9 cellular contexts compared by ENCODE assay signal in genomic region chr1:202106340-202107284, GRCh38. TPM values are rescaled to one million over a fixed set of nuclear protein-coding genes. Genes with fewer than 3 reads are reported as not detected.
DNase-seq lines count a peak whose midpoint lies in the region; ATAC-seq and TF ChIP-seq lines count a peak whose summit lies in the region.
"Had no signal": no experiment of that assay in that cellular context is flagged by ENCODE, and none has a peak within 500 bp of the region (broad histone marks: within the 10 kb centered on the region; RNA-seq: fewer than 3 reads in every experiment).

No MANE protein-coding gene starts in this region.

- H3K9me3 ChIP-seq in heart left ventricle (no peaks in the 10 kb centered on the region), psoas muscle (no peaks in the 10 kb centered on the region)

- no peak overlapping the region for H3K4me3 ChIP-seq in H7 (ENCODE audit: insufficient read depth, low read depth, low read length)
- no peak overlapping the region for H3K4me3 ChIP-seq in heart left ventricle
- no peak overlapping the region for H3K4me3 ChIP-seq in psoas muscle

- TF ChIP-seq CTCF in heart left ventricle (IDR thresholded peaks at IDR 0.05) (no peak), psoas muscle (IDR thresholded peaks at IDR 0.05) (no peak)

- 59 to 69% (median 65%) methylated on average over 9 to 11 of the region's 11 CpGs for WGBS in heart left ventricle, 4 donors
- 81 to 83% (median 83%) methylated on average over 11 of the region's 11 CpGs for WGBS in psoas muscle, 3 donors

- ATAC-seq in heart left ventricle (peak; percentile 4 to 37 (median 20)), psoas muscle (peak in 3 of 4 donors; percentile 17 to 54 (median 46)), GM18511 (IDR thresholded peaks at IDR 0.05; ENCODE audit: unreplicated experiment) (no peak)

- intact Hi-C loops in heart left ventricle (cut with DNase I), result loop anchor here in 2 of 10 donors (5.0 to 10.0 kb wide), 2 partner anchors 49 to 222 kb away; partner anchors contain the start of gene SHISA4 (in 1 of the 2)
- intact Hi-C loops in psoas muscle (cut with DNase I), result no loop called here
- intact Hi-C loops in head of caudate nucleus (cut with DNase I), result no loop called here

- peak overlapping the region; percentile 51 to 97 (median 88) for H3K27ac ChIP-seq in heart left ventricle
- no peak overlapping the region for H3K27ac ChIP-seq in psoas muscle

- no peaks in the 10 kb centered on the region for H3K27me3 ChIP-seq in H7 (ENCODE audit: control insufficient read depth, insufficient read depth, low read length)
- no peaks in the 10 kb centered on the region for H3K27me3 ChIP-seq in heart left ventricle
- no peaks in the 10 kb centered on the region for H3K27me3 ChIP-seq in psoas muscle (ENCODE audit: insufficient read depth in 3 of 3, low read length in 2 of 3)

- H3K4me1 ChIP-seq in heart left ventricle (peaks cover 0 to 27% (median 11%) of the 10 kb centered on the region in 12 donors), psoas muscle (no peaks in the 10 kb centered on the region)

- H3K36me3 ChIP-seq in H7 (replicated peaks; ENCODE audit: control insufficient read depth, insufficient read depth, low read length) (no peaks in the 10 kb centered on the region), heart left ventricle (no peaks in the 10 kb centered on the region), psoas muscle (ENCODE audit: insufficient read depth in 1 of 2, low read depth in 1 of 2) (no peaks in the 10 kb centered on the region)

- DNase-seq in H7 (peak; percentile 49), NCI-H510A treated with DMSO at 0.1 percent for 48 hours (lab: John Stamatoyannopoulos, UW) (peak; percentile 92), heart left ventricle (peak in 1 of 5 donors; percentile 46), psoas muscle (no peak), head of caudate nucleus (no peak), SKM-1 treated with dmso at 0.1 percent for 144 hours (lab: John Stamatoyannopoulos, UW; ENCODE audit: unreplicated experiment) (no peak)
- DNase-seq in activated CD4-positive, CD25-positive, alpha-beta regulatory T cell (lab: John Stamatoyannopoulos, UW), result no peak

- no peak for TF ChIP-seq POLR2A in heart left ventricle (IDR thresholded peaks at IDR 0.05)

RNA-seq across cellular contexts. Expression of gene GPR37L1, which starts 16.1 kb away (rescaled TPM):
- total RNA-seq in H7 (2014; rRNA removed; shearing (Covaris generic)), result under 0.01 TPM in 1 of 2 replicates, not detected in the other
- total RNA-seq in heart left ventricle (under 1 TPM in 1 of 9 donors, not detected in 8; 0.05 TPM), psoas muscle (not detected)
- polyA plus RNA-seq in heart left ventricle (under 1 TPM; 0.03 to 0.04 TPM), psoas muscle (under 1 TPM; 0.01 TPM)
- total RNA-seq: myocyte had no signal

RNA-seq across cellular contexts. Expression of gene ARL8A, which starts 37.9 kb away (rescaled TPM):
- total RNA-seq in H7 (2014; rRNA removed; shearing (Covaris generic)), result 50.3 and 55.1 TPM in 2 replicates
- total RNA-seq in heart left ventricle (10 to 100 TPM; 33.0 to 86.4 (median 75.6) TPM), psoas muscle (10 to 100 TPM; 53.1 to 70.6 (median 62.3) TPM)
- polyA plus RNA-seq in heart left ventricle (10 to 100 TPM; 22.6 to 35.5 TPM), psoas muscle (10 to 100 TPM; 26.6 to 34.0 (median 26.6) TPM)

RNA-seq across cellular contexts. Expression of gene PTPN7, which starts 53.8 kb away (rescaled TPM):
- 0.24 and 0.55 TPM in 2 replicates for total RNA-seq in H7 (2014; rRNA removed; shearing (Covaris generic))
- total RNA-seq in heart left ventricle (10 to 100 TPM in 1 of 9 donors, 1 to 10 TPM in 3, under 1 TPM in 4, not detected in 1; 0.30 to 10.3 (median 0.86) TPM), psoas muscle (1 to 10 TPM in 1 of 4 donors, under 1 TPM in 3; 0.32 to 1.0 (median 0.45) TPM)
- polyA plus RNA-seq in heart left ventricle (under 1 TPM; 0.19 to 0.36 TPM), psoas muscle (under 1 TPM; 0.10 to 0.17 (median 0.13) TPM)
- total RNA-seq: myocyte had no signal

Comparison
In these comparisons a context has a peak if more than half of its experiments do, and no peak if none do; other contexts are left out.
1. DNase-seq: peak in H7 (single experiment) and NCI-H510A treated with DMSO at 0.1 percent for 48 hours (single experiment); none in psoas muscle (0 of 2), activated CD4-positive, CD25-positive, alpha-beta regulatory T cell (0 of 4), head of caudate nucleus (0 of 42) and SKM-1 treated with dmso at 0.1 percent for 144 hours (single experiment).